In the genomic region with DNA sequence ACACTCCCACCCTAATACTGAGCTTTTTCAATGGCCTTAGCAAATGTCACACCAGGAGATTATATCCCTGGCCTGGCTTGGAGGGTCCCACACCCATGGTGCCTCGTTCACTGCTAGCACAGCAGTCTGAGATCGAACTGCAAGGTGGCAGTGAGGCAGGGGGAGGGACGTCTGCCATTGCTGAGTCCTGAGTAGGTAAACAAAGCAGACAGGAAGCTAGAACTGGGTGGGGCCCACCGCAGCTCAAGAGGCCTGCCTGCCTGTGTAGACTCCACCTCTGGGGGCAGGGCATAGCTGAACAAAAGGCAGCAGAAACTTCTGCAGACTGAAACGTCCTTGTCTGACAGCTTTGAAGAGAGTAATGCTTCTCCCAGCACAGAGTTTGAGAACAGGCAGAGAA, we compare ENCODE assay signal across 1 cellular context.
TF ChIP-seq lines count a peak whose summit lies in the region.

No MANE protein-coding gene starts in this region.

TF ChIP-seq in GM12878, 131 proteins besides CTCF, POLR2A, EP300 and RAD21 (continued from another document):
- no peak for TF ChIP-seq PKNOX1 (IDR thresholded peaks at IDR 0.05)
- no peak for TF ChIP-seq CHD2 (IDR thresholded peaks at IDR 0.05; ENCODE audit: borderline replicate concordance, low read depth, low read length)
- TF ChIP-seq CEBPB (IDR thresholded peaks at IDR 0.05; ENCODE audit: borderline replicate concordance in 1 of 2, low read depth in 2 of 2, low read length in 2 of 2): no peak
- no peak for TF ChIP-seq GABPA (IDR thresholded peaks at IDR 0.05; ENCODE audit: low read depth)
- no peak for TF ChIP-seq RBBP5 (conservative IDR thresholded peaks at IDR 0.05)
- no peak for TF ChIP-seq JUNB (IDR thresholded peaks at IDR 0.05)
TF ChIP-seq in GM12878: peak in this region for 0.
